1 cellular context compared by ENCODE assay signal in genomic region chr19:11355160-11356073, GRCh38.
TF ChIP-seq lines count a peak whose summit lies in the region.

Gene PLPPR2, plus strand, starts transcription at chr19:11355432. Its CDS starts 2,242 bp downstream, at chr19:11357674.

TF ChIP-seq in K562, 482 proteins besides CTCF, POLR2A, EP300 and RAD21 (continued from another document and continues in another):
- TF ChIP-seq, protein P1, sequence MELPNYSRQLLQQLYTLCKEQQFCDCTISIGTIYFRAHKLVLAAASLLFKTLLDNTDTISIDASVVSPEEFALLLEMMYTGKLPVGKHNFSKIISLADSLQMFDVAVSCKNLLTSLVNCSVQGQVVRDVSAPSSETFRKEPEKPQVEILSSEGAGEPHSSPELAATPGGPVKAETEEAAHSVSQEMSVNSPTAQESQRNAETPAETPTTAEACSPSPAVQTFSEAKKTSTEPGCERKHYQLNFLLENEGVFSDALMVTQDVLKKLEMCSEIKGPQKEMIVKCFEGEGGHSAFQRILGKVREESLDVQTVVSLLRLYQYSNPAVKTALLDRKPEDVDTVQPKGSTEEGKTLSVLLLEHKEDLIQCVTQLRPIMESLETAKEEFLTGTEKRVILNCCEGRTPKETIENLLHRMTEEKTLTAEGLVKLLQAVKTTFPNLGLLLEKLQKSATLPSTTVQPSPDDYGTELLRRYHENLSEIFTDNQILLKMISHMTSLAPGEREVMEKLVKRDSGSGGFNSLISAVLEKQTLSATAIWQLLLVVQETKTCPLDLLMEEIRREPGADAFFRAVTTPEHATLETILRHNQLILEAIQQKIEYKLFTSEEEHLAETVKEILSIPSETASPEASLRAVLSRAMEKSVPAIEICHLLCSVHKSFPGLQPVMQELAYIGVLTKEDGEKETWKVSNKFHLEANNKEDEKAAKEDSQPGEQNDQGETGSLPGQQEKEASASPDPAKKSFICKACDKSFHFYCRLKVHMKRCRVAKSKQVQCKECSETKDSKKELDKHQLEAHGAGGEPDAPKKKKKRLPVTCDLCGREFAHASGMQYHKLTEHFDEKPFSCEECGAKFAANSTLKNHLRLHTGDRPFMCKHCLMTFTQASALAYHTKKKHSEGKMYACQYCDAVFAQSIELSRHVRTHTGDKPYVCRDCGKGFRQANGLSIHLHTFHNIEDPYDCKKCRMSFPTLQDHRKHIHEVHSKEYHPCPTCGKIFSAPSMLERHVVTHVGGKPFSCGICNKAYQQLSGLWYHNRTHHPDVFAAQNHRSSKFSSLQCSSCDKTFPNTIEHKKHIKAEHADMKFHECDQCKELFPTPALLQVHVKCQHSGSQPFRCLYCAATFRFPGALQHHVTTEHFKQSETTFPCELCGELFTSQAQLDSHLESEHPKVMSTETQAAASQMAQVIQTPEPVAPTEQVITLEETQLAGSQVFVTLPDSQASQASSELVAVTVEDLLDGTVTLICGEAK (IDR thresholded peaks at IDR 0.05) = peak; percentile 60
- TF ChIP-seq, protein P1 (CRISPR knock-in tag; IDR thresholded peaks at IDR 0.05) = no peak
- peak; percentile 67; the same call in 1 of the 2 replicates for TF ChIP-seq TOE1 (IDR thresholded peaks at IDR 0.05; ENCODE audit: borderline replicate concordance)
- TF ChIP-seq TOE1 (CRISPR knock-in tag; IDR thresholded peaks at IDR 0.05; ENCODE audit: borderline replicate concordance, low read depth) = no peak
- no peak for TF ChIP-seq NCOR1 (IDR thresholded peaks at IDR 0.05)
- peak; percentile 82 for TF ChIP-seq ARHGAP35 (IDR thresholded peaks at IDR 0.05; ENCODE audit: partially characterized antibody)
- TF ChIP-seq CREBBP (IDR thresholded peaks at IDR 0.05; ENCODE audit: low read depth, low read length) = no peak
- TF ChIP-seq CC2D1A (IDR thresholded peaks at IDR 0.05) = peak; percentile 32; the same call in 1 of the 2 replicates
- TF ChIP-seq PCBP2 (IDR thresholded peaks at IDR 0.05; ENCODE audit: low read depth, low read length, poor library complexity, severe bottlenecking) = no peak
- no peak for TF ChIP-seq SRSF1 (IDR thresholded peaks at IDR 0.05; ENCODE audit: low read depth, low read length)
- peak; percentile 49; the same call in 1 of the 2 replicates for TF ChIP-seq HDAC2 (IDR thresholded peaks at IDR 0.05)
- TF ChIP-seq ZSCAN29 (IDR thresholded peaks at IDR 0.05) = 0 out of 2 replicates have a peak, but pooled peaks have one; percentile 18
- TF ChIP-seq NELFE (IDR thresholded peaks at IDR 0.05; ENCODE audit: insufficient read depth, insufficient read length) = no peak
- TF ChIP-seq, protein P2, sequence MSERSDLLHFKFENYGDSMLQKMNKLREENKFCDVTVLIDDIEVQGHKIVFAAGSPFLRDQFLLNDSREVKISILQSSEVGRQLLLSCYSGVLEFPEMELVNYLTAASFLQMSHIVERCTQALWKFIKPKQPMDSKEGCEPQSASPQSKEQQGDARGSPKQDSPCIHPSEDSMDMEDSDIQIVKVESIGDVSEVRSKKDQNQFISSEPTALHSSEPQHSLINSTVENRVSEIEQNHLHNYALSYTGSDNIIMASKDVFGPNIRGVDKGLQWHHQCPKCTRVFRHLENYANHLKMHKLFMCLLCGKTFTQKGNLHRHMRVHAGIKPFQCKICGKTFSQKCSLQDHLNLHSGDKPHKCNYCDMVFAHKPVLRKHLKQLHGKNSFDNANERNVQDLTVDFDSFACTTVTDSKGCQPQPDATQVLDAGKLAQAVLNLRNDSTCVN (CRISPR knock-in tag; IDR thresholded peaks at IDR 0.05) = 0 out of 2 replicates have a peak, but pooled peaks have one; percentile 65
- no peak for TF ChIP-seq HNRNPUL1 (IDR thresholded peaks at IDR 0.05; ENCODE audit: low read length)
- no peak for TF ChIP-seq TFE3 (CRISPR knock-in tag; IDR thresholded peaks at IDR 0.05)
- TF ChIP-seq, protein P3, sequence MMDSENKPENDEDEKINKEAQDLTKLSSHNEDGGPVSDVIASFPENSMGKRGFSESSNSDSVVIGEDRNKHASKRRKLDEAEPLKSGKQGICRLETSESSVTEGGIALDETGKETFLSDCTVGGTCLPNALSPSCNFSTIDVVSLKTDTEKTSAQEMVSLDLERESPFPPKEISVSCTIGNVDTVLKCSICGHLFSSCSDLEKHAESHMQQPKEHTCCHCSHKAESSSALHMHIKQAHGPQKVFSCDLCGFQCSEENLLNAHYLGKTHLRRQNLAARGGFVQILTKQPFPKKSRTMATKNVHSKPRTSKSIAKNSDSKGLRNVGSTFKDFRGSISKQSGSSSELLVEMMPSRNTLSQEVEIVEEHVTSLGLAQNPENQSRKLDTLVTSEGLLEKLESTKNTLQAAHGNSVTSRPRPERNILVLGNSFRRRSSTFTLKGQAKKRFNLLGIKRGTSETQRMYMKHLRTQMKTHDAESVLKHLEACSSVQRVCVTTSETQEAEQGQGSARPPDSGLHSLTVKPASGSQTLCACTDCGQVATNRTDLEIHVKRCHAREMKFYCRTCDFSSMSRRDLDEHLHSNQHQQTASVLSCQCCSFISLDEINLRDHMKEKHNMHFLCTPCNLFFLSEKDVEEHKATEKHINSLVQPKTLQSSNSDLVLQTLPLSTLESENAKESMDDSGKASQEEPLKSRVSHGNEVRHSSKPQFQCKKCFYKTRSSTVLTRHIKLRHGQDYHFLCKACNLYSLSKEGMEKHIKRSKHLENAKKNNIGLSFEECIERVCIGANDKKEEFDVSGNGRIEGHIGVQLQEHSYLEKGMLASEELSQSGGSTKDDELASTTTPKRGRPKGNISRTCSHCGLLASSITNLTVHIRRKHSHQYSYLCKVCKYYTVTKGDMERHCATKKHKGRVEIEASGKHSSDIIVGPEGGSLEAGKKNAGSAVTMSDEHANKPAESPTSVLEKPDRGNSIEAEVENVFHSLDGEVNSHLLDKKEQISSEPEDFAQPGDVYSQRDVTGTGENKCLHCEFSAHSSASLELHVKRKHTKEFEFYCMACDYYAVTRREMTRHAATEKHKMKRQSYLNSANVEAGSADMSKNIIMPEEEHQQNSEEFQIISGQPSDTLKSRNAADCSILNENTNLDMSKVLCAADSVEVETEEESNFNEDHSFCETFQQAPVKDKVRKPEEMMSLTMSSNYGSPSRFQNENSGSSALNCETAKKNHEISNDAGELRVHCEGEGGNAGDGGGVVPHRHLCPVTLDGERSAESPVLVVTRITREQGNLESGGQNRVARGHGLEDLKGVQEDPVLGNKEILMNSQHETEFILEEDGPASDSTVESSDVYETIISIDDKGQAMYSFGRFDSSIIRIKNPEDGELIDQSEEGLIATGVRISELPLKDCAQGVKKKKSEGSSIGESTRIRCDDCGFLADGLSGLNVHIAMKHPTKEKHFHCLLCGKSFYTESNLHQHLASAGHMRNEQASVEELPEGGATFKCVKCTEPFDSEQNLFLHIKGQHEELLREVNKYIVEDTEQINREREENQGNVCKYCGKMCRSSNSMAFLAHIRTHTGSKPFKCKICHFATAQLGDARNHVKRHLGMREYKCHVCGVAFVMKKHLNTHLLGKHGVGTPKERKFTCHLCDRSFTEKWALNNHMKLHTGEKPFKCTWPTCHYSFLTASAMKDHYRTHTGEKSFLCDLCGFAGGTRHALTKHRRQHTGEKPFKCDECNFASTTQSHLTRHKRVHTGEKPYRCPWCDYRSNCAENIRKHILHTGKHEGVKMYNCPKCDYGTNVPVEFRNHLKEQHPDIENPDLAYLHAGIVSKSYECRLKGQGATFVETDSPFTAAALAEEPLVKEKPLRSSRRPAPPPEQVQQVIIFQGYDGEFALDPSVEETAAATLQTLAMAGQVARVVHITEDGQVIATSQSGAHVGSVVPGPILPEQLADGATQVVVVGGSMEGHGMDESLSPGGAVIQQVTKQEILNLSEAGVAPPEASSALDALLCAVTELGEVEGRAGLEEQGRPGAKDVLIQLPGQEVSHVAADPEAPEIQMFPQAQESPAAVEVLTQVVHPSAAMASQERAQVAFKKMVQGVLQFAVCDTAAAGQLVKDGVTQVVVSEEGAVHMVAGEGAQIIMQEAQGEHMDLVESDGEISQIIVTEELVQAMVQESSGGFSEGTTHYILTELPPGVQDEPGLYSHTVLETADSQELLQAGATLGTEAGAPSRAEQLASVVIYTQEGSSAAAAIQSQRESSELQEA (IDR thresholded peaks at IDR 0.05; ENCODE audit: low read depth) = peak; percentile 45; the same call in 1 of the 2 replicates
- TF ChIP-seq, protein P4, sequence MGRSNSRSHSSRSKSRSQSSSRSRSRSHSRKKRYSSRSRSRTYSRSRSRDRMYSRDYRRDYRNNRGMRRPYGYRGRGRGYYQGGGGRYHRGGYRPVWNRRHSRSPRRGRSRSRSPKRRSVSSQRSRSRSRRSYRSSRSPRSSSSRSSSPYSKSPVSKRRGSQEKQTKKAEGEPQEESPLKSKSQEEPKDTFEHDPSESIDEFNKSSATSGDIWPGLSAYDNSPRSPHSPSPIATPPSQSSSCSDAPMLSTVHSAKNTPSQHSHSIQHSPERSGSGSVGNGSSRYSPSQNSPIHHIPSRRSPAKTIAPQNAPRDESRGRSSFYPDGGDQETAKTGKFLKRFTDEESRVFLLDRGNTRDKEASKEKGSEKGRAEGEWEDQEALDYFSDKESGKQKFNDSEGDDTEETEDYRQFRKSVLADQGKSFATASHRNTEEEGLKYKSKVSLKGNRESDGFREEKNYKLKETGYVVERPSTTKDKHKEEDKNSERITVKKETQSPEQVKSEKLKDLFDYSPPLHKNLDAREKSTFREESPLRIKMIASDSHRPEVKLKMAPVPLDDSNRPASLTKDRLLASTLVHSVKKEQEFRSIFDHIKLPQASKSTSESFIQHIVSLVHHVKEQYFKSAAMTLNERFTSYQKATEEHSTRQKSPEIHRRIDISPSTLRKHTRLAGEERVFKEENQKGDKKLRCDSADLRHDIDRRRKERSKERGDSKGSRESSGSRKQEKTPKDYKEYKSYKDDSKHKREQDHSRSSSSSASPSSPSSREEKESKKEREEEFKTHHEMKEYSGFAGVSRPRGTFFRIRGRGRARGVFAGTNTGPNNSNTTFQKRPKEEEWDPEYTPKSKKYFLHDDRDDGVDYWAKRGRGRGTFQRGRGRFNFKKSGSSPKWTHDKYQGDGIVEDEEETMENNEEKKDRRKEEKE (IDR thresholded peaks at IDR 0.05; ENCODE audit: borderline replicate concordance in 1 of 2, control insufficient read depth in 1 of 2, low read depth in 2 of 2, low read length in 1 of 2) = 0 out of 4 replicates have a peak, but pooled peaks of 1 of the 2 experiments have one; percentile 31
- peak; percentile 59 for TF ChIP-seq CHD1 (IDR thresholded peaks at IDR 0.05; ENCODE audit: low read length)
- no peak for TF ChIP-seq PCBP1 (IDR thresholded peaks at IDR 0.05; ENCODE audit: low read depth, low read length, poor library complexity, severe bottlenecking)
- TF ChIP-seq ESRRA (IDR thresholded peaks at IDR 0.05; ENCODE audit: borderline replicate concordance, low read depth) = peak; percentile 25; the same call in 1 of the 2 replicates
- TF ChIP-seq EGR1 (conservative IDR thresholded peaks at IDR 0.05) = no peak; the same call in 1 of the 2 replicates
- TF ChIP-seq PHF8 (IDR thresholded peaks at IDR 0.05; ENCODE audit: borderline replicate concordance, low read length) = peak; percentile 64; the same call in 1 of the 2 replicates
- TF ChIP-seq MYC (IDR thresholded peaks at IDR 0.05; ENCODE audit: low read depth, low read length) = peak; percentile 18; the same call in 1 of the 2 replicates
- TF ChIP-seq MYC (CRISPR knock-in tag; IDR thresholded peaks at IDR 0.05; ENCODE audit: borderline replicate concordance, low read depth) = no peak
- peak; percentile 84; the same call in 1 of the 2 replicates for TF ChIP-seq ZC3H8 (IDR thresholded peaks at IDR 0.05)
- TF ChIP-seq KLF13 (tag; IDR thresholded peaks at IDR 0.05; ENCODE audit: borderline replicate concordance, low read depth) = no peak
- TF ChIP-seq E2F4 (CRISPR knock-in tag; IDR thresholded peaks at IDR 0.05; ENCODE audit: low read depth) = 0 out of 2 replicates have a peak, but pooled peaks have one; percentile 22
- TF ChIP-seq RBFOX2 (IDR thresholded peaks at IDR 0.05; ENCODE audit: low read depth, low read length) = peak; percentile 73
